In genomic region chr17:2337811-2338657, GRCh38 we compare ENCODE assay signal across 1 cellular context.
A peak's percentile ranks its signal among the peaks of the same experiment; 100 is the strongest.
TF ChIP-seq lines count a peak whose summit lies in the region.

No MANE protein-coding gene starts in this region.

TF ChIP-seq in K562, 482 proteins besides CTCF, POLR2A, EP300 and RAD21 (continues in another document):
- TF ChIP-seq LARP7 (IDR thresholded peaks at IDR 0.05) (no peak), SP2 (IDR thresholded peaks at IDR 0.05; ENCODE audit: extremely low read depth, low read depth, low read length, poor library complexity, severe bottlenecking) (no peak), ZNF212 (CRISPR knock-in tag; IDR thresholded peaks at IDR 0.05) (no peak), ZNF444 (CRISPR knock-in tag; IDR thresholded peaks at IDR 0.05) (no peak), NRF1 (conservative IDR thresholded peaks at IDR 0.05 in 1 of 2, IDR thresholded peaks at IDR 0.05 in 1 of 2) (peak; percentile 28 to 41; a peak in 3 of 4 replicates), ZBTB40 (IDR thresholded peaks at IDR 0.05) (no peak), ZBTB40 (CRISPR knock-in tag; IDR thresholded peaks at IDR 0.05) (no peak), MEF2D (tag; conservative IDR thresholded peaks at IDR 0.05; ENCODE audit: low read depth) (no peak), SMARCE1 (IDR thresholded peaks at IDR 0.05) (0 out of 2 replicates have a peak, but pooled peaks have one; percentile 24), NR1H2 (CRISPR knock-in tag; IDR thresholded peaks at IDR 0.05) (no peak), ZNF586 (CRISPR knock-in tag; conservative IDR thresholded peaks at IDR 0.05) (no peak), TCF3 (CRISPR knock-in tag; IDR thresholded peaks at IDR 0.05) (no peak), NFATC3 (IDR thresholded peaks at IDR 0.05) (no peak), GABPA (tag; conservative IDR thresholded peaks at IDR 0.05; ENCODE audit: low read depth) (no peak), PTRF (tag; IDR thresholded peaks at IDR 0.05) (no peak), ZNF174 (CRISPR knock-in tag; IDR thresholded peaks at IDR 0.05) (no peak), BRCA1 (IDR thresholded peaks at IDR 0.05) (no peak), BRCA1 (CRISPR knock-in tag; IDR thresholded peaks at IDR 0.05) (no peak), ARID3B (CRISPR knock-in tag; IDR thresholded peaks at IDR 0.05; ENCODE audit: borderline replicate concordance) (no peak), MAX (CRISPR knock-in tag; IDR thresholded peaks at IDR 0.05) (0 out of 2 replicates have a peak, but pooled peaks have one; percentile 13), GTF2A2 (tag; IDR thresholded peaks at IDR 0.05) (no peak), RCOR1 (IDR thresholded peaks at IDR 0.05; ENCODE audit: borderline replicate concordance in 1 of 2, low read depth in 2 of 2, low read length in 2 of 2) (no peak), CREM (IDR thresholded peaks at IDR 0.05; ENCODE audit: low read depth) (0 out of 2 replicates have a peak, but pooled peaks have one; percentile 7), CHD4 (IDR thresholded peaks at IDR 0.05; ENCODE audit: insufficient read depth, insufficient replicate concordance, low read depth, low read length, poor library complexity, severe bottlenecking) (no peak), POLR2G (IDR thresholded peaks at IDR 0.05; ENCODE audit: low read depth, low read length) (peak; percentile 51; the same call in 1 of the 2 replicates), ZBTB7A (IDR thresholded peaks at IDR 0.05; ENCODE audit: borderline replicate concordance, control insufficient read depth, low read depth, low read length) (peak; percentile 5; the same call in 1 of the 2 replicates), NUFIP1 (IDR thresholded peaks at IDR 0.05; ENCODE audit: partially characterized antibody) (no peak), TSHZ1 (CRISPR knock-in tag; IDR thresholded peaks at IDR 0.05) (no peak), ATF3 (IDR thresholded peaks at IDR 0.05) (peak; percentile 64), ATF3 (CRISPR knock-in tag; conservative IDR thresholded peaks at IDR 0.05) (no peak), ZNF778 (CRISPR knock-in tag; IDR thresholded peaks at IDR 0.05) (no peak), RBM14 (IDR thresholded peaks at IDR 0.05; ENCODE audit: borderline replicate concordance, insufficient read depth, low read depth, low read length) (no peak), HSF4 (CRISPR knock-in tag; IDR thresholded peaks at IDR 0.05; ENCODE audit: borderline replicate concordance) (no peak), KDM5B (IDR thresholded peaks at IDR 0.05; ENCODE audit: insufficient replicate concordance, low read depth, low read length) (no peak), GATA2 (CRISPR knock-in tag; IDR thresholded peaks at IDR 0.05) (no peak), RBFOX2 (IDR thresholded peaks at IDR 0.05; ENCODE audit: low read depth, low read length) (no peak; the same call in 1 of the 2 replicates), DEAF1 (CRISPR knock-in tag; IDR thresholded peaks at IDR 0.05) (no peak), VEZF1 (CRISPR knock-in tag; IDR thresholded peaks at IDR 0.05) (peak; percentile 58; the same call in 1 of the 2 replicates), RBM22 (IDR thresholded peaks at IDR 0.05; ENCODE audit: low read depth, low read length, poor library complexity, severe bottlenecking) (no peak), KAT7 (CRISPR knock-in tag; IDR thresholded peaks at IDR 0.05; ENCODE audit: borderline replicate concordance) (no peak), MBD1 (CRISPR knock-in tag; IDR thresholded peaks at IDR 0.05) (no peak), KLF6 (CRISPR knock-in tag; IDR thresholded peaks at IDR 0.05; ENCODE audit: borderline replicate concordance) (no peak), EGR1 (conservative IDR thresholded peaks at IDR 0.05) (peak; percentile 24; the same call in 1 of the 2 replicates), ETV5 (CRISPR knock-in tag; IDR thresholded peaks at IDR 0.05; ENCODE audit: low read depth) (no peak), SMARCA5 (IDR thresholded peaks at IDR 0.05) (no peak), JUND (IDR thresholded peaks at IDR 0.05; ENCODE audit: borderline replicate concordance, low read depth, low read length) (peak; percentile 68), JUND (tag; IDR thresholded peaks at IDR 0.05; ENCODE audit: borderline replicate concordance, low read depth, low read length) (no peak), CXXC5 (CRISPR knock-in tag; IDR thresholded peaks at IDR 0.05) (no peak)
